ENCODE assay signal across 11 cellular contexts in the genomic region with DNA sequence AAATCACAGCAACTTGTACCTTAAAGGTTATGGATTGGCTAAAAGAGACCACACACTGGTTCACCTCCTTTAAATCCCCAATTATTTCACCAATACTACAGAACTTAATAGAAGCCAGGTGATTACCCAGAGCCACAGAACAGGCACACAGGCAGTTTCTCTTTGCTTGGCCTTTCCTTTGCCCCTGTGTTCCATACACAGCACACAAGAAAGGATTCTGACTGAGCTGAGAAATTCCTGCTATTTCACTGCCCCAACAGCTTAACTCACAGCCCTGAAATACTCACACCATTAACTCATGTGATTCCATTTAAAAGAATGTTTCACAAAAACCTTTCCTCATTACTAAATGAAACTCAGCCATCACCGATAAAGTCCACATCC.
DNase-seq lines count a peak whose midpoint lies in the region; ATAC-seq and TF ChIP-seq lines count a peak whose summit lies in the region.
"Had no signal": no experiment of that assay in that cellular context is flagged by ENCODE, and none has a peak within 500 bp of the region (broad histone marks: within the 10 kb centered on the region; RNA-seq: fewer than 3 reads in every experiment).

No MANE protein-coding gene starts in this region.

- H3K36me3 ChIP-seq in SJCRH30 (no peaks in the 10 kb centered on the region), skeletal muscle satellite cell (ENCODE audit: insufficient read depth, low read length) (no peaks in the 10 kb centered on the region)
- H3K36me3 ChIP-seq: colonic mucosa had no signal

- TF ChIP-seq CTCF in fibroblast of villous mesenchyme (IDR thresholded peaks at IDR 0.05; ENCODE audit: insufficient read depth, low read depth, low read length) = no peak

- H3K9ac ChIP-seq in skeletal muscle satellite cell (ENCODE audit: low read depth, low read length) = peak overlapping the region; percentile 73

- H3K27ac ChIP-seq in SJCRH30 = peak overlapping the region; percentile 29
- H3K27ac ChIP-seq: colonic mucosa had no signal

- ATAC-seq in GM19372 (IDR thresholded peaks at IDR 0.05; ENCODE audit: low read depth, unreplicated experiment) = peak; percentile 28
- no peak for ATAC-seq in GM18517 (IDR thresholded peaks at IDR 0.05; ENCODE audit: unreplicated experiment)
- no peak for ATAC-seq in GM21825 (IDR thresholded peaks at IDR 0.05; ENCODE audit: unreplicated experiment)
- ATAC-seq in GM18520 (IDR thresholded peaks at IDR 0.05; ENCODE audit: unreplicated experiment) = no peak

- no peak overlapping the region for H3K4me3 ChIP-seq in SJCRH30
- H3K4me3 ChIP-seq in fibroblast of villous mesenchyme (ENCODE audit: low read depth, low read length) = no peak overlapping the region
- H3K4me3 ChIP-seq in skeletal muscle satellite cell (ENCODE audit: low read length) = peak overlapping the region; percentile 30
- H3K4me3 ChIP-seq: colonic mucosa had no signal

- H3K4me1 ChIP-seq in SJCRH30 (peaks cover 34% of the 10 kb centered on the region), skeletal muscle satellite cell (ENCODE audit: control insufficient read depth, insufficient read depth, low read length) (peaks cover 62% of the 10 kb centered on the region)
- H3K4me1 ChIP-seq: colonic mucosa had no signal

- H3K4me2 ChIP-seq in skeletal muscle satellite cell (ENCODE audit: low read length) = peak overlapping the region; percentile 70

- no peaks in the 10 kb centered on the region for H3K27me3 ChIP-seq in SJCRH30
- H3K27me3 ChIP-seq in skeletal muscle satellite cell (ENCODE audit: control insufficient read depth, insufficient read depth, low read length) = no peaks in the 10 kb centered on the region
- H3K27me3 ChIP-seq: colonic mucosa had no signal

- DNase-seq in SJCRH30 (no peak), fibroblast of villous mesenchyme (ENCODE audit: low read depth) (peak; percentile 84), activated gamma-delta T cell (lab: John Stamatoyannopoulos, UW) (no peak)
- DNase-seq: colonic mucosa, NCI-H774, small intestine had no signal

- H3K9me3 ChIP-seq in SJCRH30 (replicated peaks) (no peaks in the 10 kb centered on the region), skeletal muscle satellite cell (replicated peaks; ENCODE audit: low read length) (no peaks in the 10 kb centered on the region)
- H3K9me3 ChIP-seq: colonic mucosa had no signal
